Comparison of ENCODE assay signal across 9 cellular contexts in genomic region chr11:33040862-33041453, GRCh38. TPM values are rescaled to one million over a fixed set of nuclear protein-coding genes. Genes with fewer than 3 reads are reported as not detected.
DNase-seq lines count a peak whose midpoint lies in the region; ATAC-seq and TF ChIP-seq lines count a peak whose summit lies in the region.
"Had no signal": no experiment of that assay in that cellular context is flagged by ENCODE, and none has a peak within 500 bp of the region (broad histone marks: within the 10 kb centered on the region; RNA-seq: fewer than 3 reads in every experiment).

No MANE protein-coding gene starts in this region.

- H3K27me3 ChIP-seq in BLaER1 treated with 17β-estradiol and CSF1 and Interleukin-3, amounts not matched to agents 10 nM and 100 nM, result no peaks in the 10 kb centered on the region
- H3K27me3 ChIP-seq in mucosa of rectum (ENCODE audit: control insufficient read depth in 2 of 2, insufficient read depth in 2 of 2, low read length in 2 of 2) (no peaks in the 10 kb centered on the region), body of pancreas (no peaks in the 10 kb centered on the region), colonic mucosa (no peaks in the 10 kb centered on the region)

- CTCF ChIA-PET in HEK293 (lab: Yijun Ruan, JAX), result no interaction called here

- no peak for TF ChIP-seq CTCF in HEK293 (tag by site-specific recombination; IDR thresholded peaks at IDR 0.05)
- no peak for TF ChIP-seq CTCF in body of pancreas (IDR thresholded peaks at IDR 0.05)
- TF ChIP-seq CTCF in colonic mucosa (IDR thresholded peaks at IDR 0.05), result no peak

- DNase-seq in body of pancreas (no peak), mucosa of gallbladder (ENCODE audit: low spot score) (no peak), colonic mucosa (no peak), medulla oblongata (ENCODE audit: extremely low spot score) (no peak)
- DNase-seq: T1000 had no signal

- no peak for ATAC-seq in body of pancreas

- POLR2A ChIA-PET in HEK293 (lab: Yijun Ruan, JAX), result interaction anchor here (0.6 to 2.6 kb wide), 4 partner anchors 24 to 817 kb away, joined by 4 to 47 read pairs (median 5); partner anchors contain the start of gene DEPDC7

- H3K9ac ChIP-seq in BLaER1 treated with 17β-estradiol and CSF1 and Interleukin-3, amounts not matched to agents 10 nM and 100 nM, result peak overlapping the region in 8 of 11 experiments; percentile 90 to 97 (median 95); a peak in 8 of 22 replicates
- H3K9ac ChIP-seq in mucosa of rectum (ENCODE audit: low read depth in 1 of 2, low read length in 2 of 2), result no peak overlapping the region
- H3K9ac ChIP-seq in colonic mucosa (ENCODE audit: low read depth in 2 of 2, low read length in 2 of 2), result peak overlapping the region in 1 of 2 donors; percentile 55

- H4K20me1 ChIP-seq in BLaER1 treated with 17β-estradiol and CSF1 and Interleukin-3, amounts not matched to agents 10 nM and 100 nM, result no peaks in the 10 kb centered on the region

- no peak for TF ChIP-seq POLR2A in body of pancreas (IDR thresholded peaks at IDR 0.05)

- peaks cover 24 to 32% (median 27%) of the 10 kb centered on the region in 11 experiments for H3K36me3 ChIP-seq in BLaER1 treated with 17β-estradiol and CSF1 and Interleukin-3, amounts not matched to agents 10 nM and 100 nM
- H3K36me3 ChIP-seq in HEK293 (ENCODE audit: control insufficient read depth in 2 of 2, insufficient read depth in 1 of 2, low read length in 2 of 2), result peaks cover 0 to 12% of the 10 kb centered on the region in 2 experiments; a peak in 2 of 3 replicates
- peaks cover 9 to 15% of the 10 kb centered on the region in 2 donors for H3K36me3 ChIP-seq in mucosa of rectum (ENCODE audit: control insufficient read depth in 2 of 2, insufficient read depth in 2 of 2, low read length in 2 of 2)
- H3K36me3 ChIP-seq in body of pancreas (replicated peaks in 1 of 2; ENCODE audit: insufficient read depth in 1 of 2, low read depth in 2 of 2), result no peaks in the 10 kb centered on the region
- peaks cover 10% of the 10 kb centered on the region for H3K36me3 ChIP-seq in colonic mucosa

- peak overlapping the region; percentile 89 for H3K4me3 Mint-ChIP-seq in activated naive CD8-positive, alpha-beta T cell

- peaks cover 26% of the 10 kb centered on the region for H3K4me1 Mint-ChIP-seq in activated naive CD8-positive, alpha-beta T cell (ENCODE audit: low read depth)

- peak overlapping the region; percentile 95 for H3K27ac Mint-ChIP-seq in activated naive CD8-positive, alpha-beta T cell

- intact Hi-C loops in body of pancreas (cut with DNase I) (no loop called here), colonic mucosa (cut with DNase I) (no loop called here)

- no peaks in the 10 kb centered on the region for H3K27me3 Mint-ChIP-seq in activated naive CD8-positive, alpha-beta T cell

- H3K36me3 Mint-ChIP-seq in activated naive CD8-positive, alpha-beta T cell, result peaks cover 8% of the 10 kb centered on the region

- peak overlapping the region in 3 of 11 experiments; percentile 94 to 96 (median 94); a peak in 2 of 22 replicates for H3K27ac ChIP-seq in BLaER1 treated with 17β-estradiol and CSF1 and Interleukin-3, amounts not matched to agents 10 nM and 100 nM
- H3K27ac ChIP-seq in HEK293 (ENCODE audit: extremely low read depth, low read depth, low read length) (no peak overlapping the region; the same call in 1 of the 2 replicates), mucosa of rectum (ENCODE audit: low read depth in 2 of 2, low read length in 2 of 2) (peak overlapping the region; percentile 97 to 98), body of pancreas (no peak overlapping the region), colonic mucosa (no peak overlapping the region)

- peak overlapping the region; percentile 80 to 99 (median 87) for H3K4me2 ChIP-seq in BLaER1 treated with 17β-estradiol and CSF1 and Interleukin-3, amounts not matched to agents 10 nM and 100 nM

- peaks cover 13 to 39% (median 16%) of the 10 kb centered on the region in 10 experiments for H3K4me1 ChIP-seq in BLaER1 treated with 17β-estradiol and CSF1 and Interleukin-3, amounts not matched to agents 10 nM and 100 nM
- H3K4me1 ChIP-seq in HEK293 (ENCODE audit: control insufficient read depth, insufficient read depth, low read length), result peaks cover 8% of the 10 kb centered on the region; the same call in 1 of the 2 replicates
- peaks cover 15 to 18% of the 10 kb centered on the region in 2 donors for H3K4me1 ChIP-seq in mucosa of rectum (ENCODE audit: control insufficient read depth in 2 of 2, insufficient read depth in 2 of 2, low read length in 2 of 2)
- peaks cover 23% of the 10 kb centered on the region for H3K4me1 ChIP-seq in body of pancreas
- H3K4me1 ChIP-seq in colonic mucosa, result peaks cover 8% of the 10 kb centered on the region

- no peaks in the 10 kb centered on the region for H3K9me3 Mint-ChIP-seq in activated naive CD8-positive, alpha-beta T cell (ENCODE audit: low read depth)

- H3K4me3 ChIP-seq in BLaER1 treated with 17β-estradiol and CSF1 and Interleukin-3, amounts not matched to agents 10 nM and 100 nM, result peak overlapping the region in 8 of 10 experiments; percentile 83 to 94 (median 88); a peak in 16 of 20 replicates
- H3K4me3 ChIP-seq in HEK293 (ENCODE audit: low read depth, low read length) (peak overlapping the region; percentile 96), mucosa of rectum (ENCODE audit: low read length in 2 of 2) (peak overlapping the region; percentile 94 to 99), body of pancreas (no peak overlapping the region), colonic mucosa (no peak overlapping the region)

- H3K9me3 ChIP-seq in BLaER1 treated with 17β-estradiol and CSF1 and Interleukin-3, amounts not matched to agents 10 nM and 100 nM (replicated peaks in 1 of 11), result peaks cover 12 to 20% (median 16%) of the 10 kb centered on the region in 11 experiments; a peak in 19 of 22 replicates
- H3K9me3 ChIP-seq in HEK293 (ENCODE audit: control insufficient read depth, insufficient read depth, low read depth, low read length) (no peaks in the 10 kb centered on the region), mucosa of rectum (ENCODE audit: control insufficient read depth in 2 of 2, low read length in 2 of 2) (no peaks in the 10 kb centered on the region), body of pancreas (no peaks in the 10 kb centered on the region), colonic mucosa (no peaks in the 10 kb centered on the region)

- 56 to 63% methylated on average over 5 of the region's 5 CpGs for WGBS in body of pancreas, 2 donors

TF ChIP-seq in HEK293, 187 proteins besides CTCF, POLR2A, EP300 and RAD21 (continues in another document):
- TF ChIP-seq PRDM6 (tag by site-specific recombination; IDR thresholded peaks at IDR 0.05), result peak; percentile 57
- no peak for TF ChIP-seq ZNF221 (tag by site-specific recombination; IDR thresholded peaks at IDR 0.05; ENCODE audit: borderline replicate concordance)
- 0 out of 2 replicates have a peak, but pooled peaks have one; percentile 14 for TF ChIP-seq SP7 (tag by site-specific recombination; IDR thresholded peaks at IDR 0.05)
- TF ChIP-seq ZBTB8A (tag by site-specific recombination; IDR thresholded peaks at IDR 0.05), result no peak
- TF ChIP-seq ZNF354C (tag by site-specific recombination; IDR thresholded peaks at IDR 0.05; ENCODE audit: borderline replicate concordance, low read depth), result no peak
- TF ChIP-seq ZNF600 (tag by site-specific recombination; IDR thresholded peaks at IDR 0.05), result 0 out of 2 replicates have a peak, but pooled peaks have one; percentile 14
- no peak for TF ChIP-seq ZBTB6 (tag by site-specific recombination; IDR thresholded peaks at IDR 0.05)
- no peak for TF ChIP-seq ZNF654 (tag by site-specific recombination; IDR thresholded peaks at IDR 0.05; ENCODE audit: low read depth)
- peak; percentile 28; the same call in 1 of the 2 replicates for TF ChIP-seq GLIS1 (tag by site-specific recombination; IDR thresholded peaks at IDR 0.05)
- TF ChIP-seq SALL2 (tag by site-specific recombination; IDR thresholded peaks at IDR 0.05; ENCODE audit: borderline replicate concordance), result no peak
- no peak for TF ChIP-seq ZNF37A (tag by site-specific recombination; IDR thresholded peaks at IDR 0.05)
- no peak for TF ChIP-seq ZNF645 (tag by site-specific recombination; IDR thresholded peaks at IDR 0.05)
- TF ChIP-seq KLF10 (tag by site-specific recombination; IDR thresholded peaks at IDR 0.05), result no peak

RNA-seq across cellular contexts. Expression of gene TCP11L1, which starts 1.6 kb away (rescaled TPM):
- total RNA-seq in body of pancreas (10 to 100 TPM; 26.5 to 41.5 TPM), mucosa of gallbladder (40.7 TPM), colonic mucosa (10 to 100 TPM; 14.5 to 17.9 TPM)

RNA-seq across cellular contexts. Expression of gene DEPDC7, which starts 25.3 kb away (rescaled TPM):
- total RNA-seq in body of pancreas (1 to 10 TPM in 1 of 2 donors, under 1 TPM in 1; 0.99 to 6.0 TPM), mucosa of gallbladder (10.4 TPM), colonic mucosa (1 to 10 TPM; 6.1 to 7.5 TPM)

Comparison
In these comparisons a context has a peak if more than half of its experiments do, and no peak if none do; other contexts are left out.
1. H3K27ac ChIP-seq: peak in mucosa of rectum (2 of 2); none in HEK293 (single experiment), body of pancreas (0 of 4) and colonic mucosa (single experiment).
2. H3K4me3 ChIP-seq: peak in BLaER1 treated with 17β-estradiol and CSF1 and Interleukin-3, amounts not matched to agents 10 nM and 100 nM (8 of 10), HEK293 (single experiment) and mucosa of rectum (2 of 2); none in body of pancreas (0 of 2) and colonic mucosa (single experiment).
3. H3K9ac ChIP-seq: peak in BLaER1 treated with 17β-estradiol and CSF1 and Interleukin-3, amounts not matched to agents 10 nM and 100 nM (8 of 11); none in mucosa of rectum (0 of 2).